1 cellular context compared by ENCODE assay signal in genomic region chr3:72847751-72848702, GRCh38.
A peak's percentile ranks its signal among the peaks of the same experiment; 100 is the strongest.
TF ChIP-seq lines count a peak whose summit lies in the region.

Gene SHQ1 (minus strand): TSS chr3:72848445. CDS start chr3:72848340, 105 bp downstream.

TF ChIP-seq in K562, 482 proteins besides CTCF, POLR2A, EP300 and RAD21 (continued from another document and continues in another):
- TF ChIP-seq, protein P1, sequence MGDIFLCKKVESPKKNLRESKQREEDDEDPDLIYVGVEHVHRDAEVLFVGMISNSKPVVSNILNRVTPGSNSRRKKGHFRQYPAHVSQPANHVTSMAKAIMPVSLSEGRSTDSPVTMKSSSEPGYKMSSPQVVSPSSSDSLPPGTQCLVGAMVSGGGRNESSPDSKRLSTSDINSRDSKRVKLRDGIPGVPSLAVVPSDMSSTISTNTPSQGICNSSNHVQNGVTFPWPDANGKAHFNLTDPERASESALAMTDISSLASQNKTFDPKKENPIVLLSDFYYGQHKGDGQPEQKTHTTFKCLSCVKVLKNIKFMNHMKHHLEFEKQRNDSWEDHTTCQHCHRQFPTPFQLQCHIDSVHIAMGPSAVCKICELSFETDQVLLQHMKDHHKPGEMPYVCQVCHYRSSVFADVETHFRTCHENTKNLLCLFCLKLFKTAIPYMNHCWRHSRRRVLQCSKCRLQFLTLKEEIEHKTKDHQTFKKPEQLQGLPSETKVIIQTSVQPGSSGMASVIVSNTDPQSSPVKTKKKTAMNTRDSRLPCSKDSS (IDR thresholded peaks at IDR 0.05; ENCODE audit: low read depth, partially characterized antibody) = no peak
- TF ChIP-seq SP1 (CRISPR knock-in tag; IDR thresholded peaks at IDR 0.05) = peak; percentile 44; the same call in 1 of the 2 replicates
- no peak for TF ChIP-seq STAT5B (CRISPR knock-in tag; IDR thresholded peaks at IDR 0.05)
- TF ChIP-seq USF2 (CRISPR knock-in tag; IDR thresholded peaks at IDR 0.05) = no peak
- TF ChIP-seq, protein P2, sequence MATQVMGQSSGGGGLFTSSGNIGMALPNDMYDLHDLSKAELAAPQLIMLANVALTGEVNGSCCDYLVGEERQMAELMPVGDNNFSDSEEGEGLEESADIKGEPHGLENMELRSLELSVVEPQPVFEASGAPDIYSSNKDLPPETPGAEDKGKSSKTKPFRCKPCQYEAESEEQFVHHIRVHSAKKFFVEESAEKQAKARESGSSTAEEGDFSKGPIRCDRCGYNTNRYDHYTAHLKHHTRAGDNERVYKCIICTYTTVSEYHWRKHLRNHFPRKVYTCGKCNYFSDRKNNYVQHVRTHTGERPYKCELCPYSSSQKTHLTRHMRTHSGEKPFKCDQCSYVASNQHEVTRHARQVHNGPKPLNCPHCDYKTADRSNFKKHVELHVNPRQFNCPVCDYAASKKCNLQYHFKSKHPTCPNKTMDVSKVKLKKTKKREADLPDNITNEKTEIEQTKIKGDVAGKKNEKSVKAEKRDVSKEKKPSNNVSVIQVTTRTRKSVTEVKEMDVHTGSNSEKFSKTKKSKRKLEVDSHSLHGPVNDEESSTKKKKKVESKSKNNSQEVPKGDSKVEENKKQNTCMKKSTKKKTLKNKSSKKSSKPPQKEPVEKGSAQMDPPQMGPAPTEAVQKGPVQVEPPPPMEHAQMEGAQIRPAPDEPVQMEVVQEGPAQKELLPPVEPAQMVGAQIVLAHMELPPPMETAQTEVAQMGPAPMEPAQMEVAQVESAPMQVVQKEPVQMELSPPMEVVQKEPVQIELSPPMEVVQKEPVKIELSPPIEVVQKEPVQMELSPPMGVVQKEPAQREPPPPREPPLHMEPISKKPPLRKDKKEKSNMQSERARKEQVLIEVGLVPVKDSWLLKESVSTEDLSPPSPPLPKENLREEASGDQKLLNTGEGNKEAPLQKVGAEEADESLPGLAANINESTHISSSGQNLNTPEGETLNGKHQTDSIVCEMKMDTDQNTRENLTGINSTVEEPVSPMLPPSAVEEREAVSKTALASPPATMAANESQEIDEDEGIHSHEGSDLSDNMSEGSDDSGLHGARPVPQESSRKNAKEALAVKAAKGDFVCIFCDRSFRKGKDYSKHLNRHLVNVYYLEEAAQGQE (CRISPR knock-in tag; IDR thresholded peaks at IDR 0.05; ENCODE audit: low read depth) = no peak
- TF ChIP-seq ZNF699 (CRISPR knock-in tag; IDR thresholded peaks at IDR 0.05; ENCODE audit: insufficient replicate concordance) = no peak
- no peak for TF ChIP-seq GTF2E2 (tag; IDR thresholded peaks at IDR 0.05)
- no peak for TF ChIP-seq HDGF (IDR thresholded peaks at IDR 0.05)
- TF ChIP-seq, protein P3, sequence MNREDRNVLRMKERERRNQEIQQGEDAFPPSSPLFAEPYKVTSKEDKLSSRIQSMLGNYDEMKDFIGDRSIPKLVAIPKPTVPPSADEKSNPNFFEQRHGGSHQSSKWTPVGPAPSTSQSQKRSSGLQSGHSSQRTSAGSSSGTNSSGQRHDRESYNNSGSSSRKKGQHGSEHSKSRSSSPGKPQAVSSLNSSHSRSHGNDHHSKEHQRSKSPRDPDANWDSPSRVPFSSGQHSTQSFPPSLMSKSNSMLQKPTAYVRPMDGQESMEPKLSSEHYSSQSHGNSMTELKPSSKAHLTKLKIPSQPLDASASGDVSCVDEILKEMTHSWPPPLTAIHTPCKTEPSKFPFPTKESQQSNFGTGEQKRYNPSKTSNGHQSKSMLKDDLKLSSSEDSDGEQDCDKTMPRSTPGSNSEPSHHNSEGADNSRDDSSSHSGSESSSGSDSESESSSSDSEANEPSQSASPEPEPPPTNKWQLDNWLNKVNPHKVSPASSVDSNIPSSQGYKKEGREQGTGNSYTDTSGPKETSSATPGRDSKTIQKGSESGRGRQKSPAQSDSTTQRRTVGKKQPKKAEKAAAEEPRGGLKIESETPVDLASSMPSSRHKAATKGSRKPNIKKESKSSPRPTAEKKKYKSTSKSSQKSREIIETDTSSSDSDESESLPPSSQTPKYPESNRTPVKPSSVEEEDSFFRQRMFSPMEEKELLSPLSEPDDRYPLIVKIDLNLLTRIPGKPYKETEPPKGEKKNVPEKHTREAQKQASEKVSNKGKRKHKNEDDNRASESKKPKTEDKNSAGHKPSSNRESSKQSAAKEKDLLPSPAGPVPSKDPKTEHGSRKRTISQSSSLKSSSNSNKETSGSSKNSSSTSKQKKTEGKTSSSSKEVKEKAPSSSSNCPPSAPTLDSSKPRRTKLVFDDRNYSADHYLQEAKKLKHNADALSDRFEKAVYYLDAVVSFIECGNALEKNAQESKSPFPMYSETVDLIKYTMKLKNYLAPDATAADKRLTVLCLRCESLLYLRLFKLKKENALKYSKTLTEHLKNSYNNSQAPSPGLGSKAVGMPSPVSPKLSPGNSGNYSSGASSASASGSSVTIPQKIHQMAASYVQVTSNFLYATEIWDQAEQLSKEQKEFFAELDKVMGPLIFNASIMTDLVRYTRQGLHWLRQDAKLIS (CRISPR knock-in tag; IDR thresholded peaks at IDR 0.05) = no peak
- no peak for TF ChIP-seq ZNF3 (CRISPR knock-in tag; IDR thresholded peaks at IDR 0.05)
- no peak for TF ChIP-seq ZNF830 (CRISPR knock-in tag; IDR thresholded peaks at IDR 0.05)
- TF ChIP-seq ZSCAN29 (IDR thresholded peaks at IDR 0.05) = no peak
- TF ChIP-seq MAFG (tag; conservative IDR thresholded peaks at IDR 0.05) = no peak
- TF ChIP-seq TRIM25 (IDR thresholded peaks at IDR 0.05; ENCODE audit: borderline replicate concordance) = no peak
- no peak for TF ChIP-seq ZNF354B (CRISPR knock-in tag; IDR thresholded peaks at IDR 0.05)
- no peak for TF ChIP-seq U2AF2 (optimal IDR thresholded peaks at IDR 0.05; ENCODE audit: low read depth, low read length)
- no peak for TF ChIP-seq NFE2L1 (tag; IDR thresholded peaks at IDR 0.05; ENCODE audit: borderline replicate concordance, low read depth)
- no peak for TF ChIP-seq ZNF655 (CRISPR knock-in tag; IDR thresholded peaks at IDR 0.05)
- peak; percentile 55 for TF ChIP-seq NCOA6 (IDR thresholded peaks at IDR 0.05)
- TF ChIP-seq, protein P4, sequence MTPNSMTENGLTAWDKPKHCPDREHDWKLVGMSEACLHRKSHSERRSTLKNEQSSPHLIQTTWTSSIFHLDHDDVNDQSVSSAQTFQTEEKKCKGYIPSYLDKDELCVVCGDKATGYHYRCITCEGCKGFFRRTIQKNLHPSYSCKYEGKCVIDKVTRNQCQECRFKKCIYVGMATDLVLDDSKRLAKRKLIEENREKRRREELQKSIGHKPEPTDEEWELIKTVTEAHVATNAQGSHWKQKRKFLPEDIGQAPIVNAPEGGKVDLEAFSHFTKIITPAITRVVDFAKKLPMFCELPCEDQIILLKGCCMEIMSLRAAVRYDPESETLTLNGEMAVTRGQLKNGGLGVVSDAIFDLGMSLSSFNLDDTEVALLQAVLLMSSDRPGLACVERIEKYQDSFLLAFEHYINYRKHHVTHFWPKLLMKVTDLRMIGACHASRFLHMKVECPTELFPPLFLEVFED (CRISPR knock-in tag; conservative IDR thresholded peaks at IDR 0.05) = no peak
- no peak; the same call in 1 of the 2 replicates for TF ChIP-seq NFIC (IDR thresholded peaks at IDR 0.05)
- no peak for TF ChIP-seq RFX5 (IDR thresholded peaks at IDR 0.05; ENCODE audit: low read depth, low read length)
- TF ChIP-seq TBL1XR1 (IDR thresholded peaks at IDR 0.05; ENCODE audit: low read length in 2 of 2) = no peak
- no peak for TF ChIP-seq RBM14 (IDR thresholded peaks at IDR 0.05; ENCODE audit: borderline replicate concordance, insufficient read depth, low read depth, low read length)
- TF ChIP-seq PPARD (CRISPR knock-in tag; IDR thresholded peaks at IDR 0.05) = no peak
- TF ChIP-seq ZFPM2 (CRISPR knock-in tag; IDR thresholded peaks at IDR 0.05) = no peak
- TF ChIP-seq MLX (CRISPR knock-in tag; conservative IDR thresholded peaks at IDR 0.05) = no peak
- TF ChIP-seq ZC3H4 (CRISPR knock-in tag; IDR thresholded peaks at IDR 0.05; ENCODE audit: borderline replicate concordance) = no peak
- peak; percentile 20; the same call in 1 of the 2 replicates for TF ChIP-seq PKNOX1 (IDR thresholded peaks at IDR 0.05)
- no peak for TF ChIP-seq ZNF551 (CRISPR knock-in tag; IDR thresholded peaks at IDR 0.05)
- no peak for TF ChIP-seq NR2F6 (CRISPR knock-in tag; IDR thresholded peaks at IDR 0.05)
- TF ChIP-seq ILF3 (IDR thresholded peaks at IDR 0.05; ENCODE audit: borderline replicate concordance) = no peak
- no peak for TF ChIP-seq THRAP3 (IDR thresholded peaks at IDR 0.05; ENCODE audit: borderline replicate concordance)
- no peak for TF ChIP-seq HNRNPH1 (optimal IDR thresholded peaks at IDR 0.05; ENCODE audit: low read depth, low read length)
- TF ChIP-seq STAT6 (CRISPR knock-in tag; IDR thresholded peaks at IDR 0.05) = no peak
- TF ChIP-seq ZNF79 (CRISPR knock-in tag; IDR thresholded peaks at IDR 0.05; ENCODE audit: low read depth) = no peak
